In the genomic region with DNA sequence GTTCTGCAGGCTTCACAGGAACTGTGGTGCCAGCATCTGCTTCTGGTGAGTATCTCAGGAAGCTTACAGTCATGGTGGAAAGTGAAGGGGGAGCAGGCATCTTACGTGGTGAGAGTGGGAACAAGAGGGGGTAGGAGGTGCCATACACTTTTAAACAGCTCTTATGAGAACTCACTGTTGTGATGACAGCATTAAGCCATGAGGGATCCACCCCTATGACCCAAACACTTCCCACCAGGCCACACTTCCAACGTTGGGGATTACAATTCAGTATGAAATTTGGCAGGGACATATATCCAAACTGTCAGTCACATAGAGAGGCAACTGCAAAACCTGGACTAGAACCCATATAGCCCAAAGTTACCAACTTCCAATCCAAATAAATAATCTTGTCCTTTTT, we compare ENCODE assay signal across 16 cellular contexts. TPM values are rescaled to one million over a fixed set of nuclear protein-coding genes. Genes with fewer than 3 reads are reported as not detected.
"Had no signal": no experiment of that assay in that cellular context is flagged by ENCODE, and none has a peak within 500 bp of the region (broad histone marks: within the 10 kb centered on the region; RNA-seq: fewer than 3 reads in every experiment).

No MANE protein-coding gene starts in this region.

- H3K27ac ChIP-seq: brain microvascular endothelial cell, lower lobe of right lung, SK-N-MC had no signal

- ATAC-seq: activated CD4-positive, CD25-positive, alpha-beta regulatory T cell treated with anti-CD3 and anti-CD28 coated beads, Interleukin-2, amount 50 U/mL, for 24 hours; stimulated activated memory B cell treated with anti-CD40 and anti-IgM and Interleukin-4, amounts not matched to agents 10 μg/mL and 1 μg/mL and 100 μg/mL, for 72 hours had no signal

- H3K36me3 ChIP-seq: brain microvascular endothelial cell, ovary, transverse colon had no signal

- H3K4me3 ChIP-seq: lower lobe of right lung, ovary, SK-N-MC, transverse colon had no signal

- H3K27me3 ChIP-seq: brain microvascular endothelial cell, ovary, transverse colon had no signal

- H3K4me1 ChIP-seq: lower lobe of right lung, transverse colon had no signal

- DNase-seq: activated CD4-positive, alpha-beta T cell treated with anti-CD3 and anti-CD28 coated beads, Interleukin-2, amount 50 U/mL, for 1 hour; activated CD8-positive, alpha-beta memory T cell treated with anti-CD3 and anti-CD28 coated beads for 24 hours; activated naive CD4-positive, alpha-beta T cell; anterior cingulate cortex; brain microvascular endothelial cell; endodermal cell; foreskin fibroblast; kidney glomerular epithelial cell; lower lobe of right lung; stimulated activated CD4-positive, alpha-beta T cell treated with anti-CD3 and anti-CD28 coated beads, Interleukin-2, amount 100 ng/mL, for 48 hours; substantia nigra; transverse colon had no signal

- H3K9me3 ChIP-seq: lower lobe of right lung, ovary, transverse colon had no signal

RNA-seq across cellular contexts. Expression of gene ZCCHC12, which starts 43.1 kb away (rescaled TPM):
- total RNA-seq: lower lobe of right lung had no signal
